ENCODE assay signal across 32 cellular contexts in genomic region chr9:133397895-133398294, GRCh38. TPM values are rescaled to one million over a fixed set of nuclear protein-coding genes. Genes with fewer than 3 reads are reported as not detected.
"Had no signal": no experiment of that assay in that cellular context is flagged by ENCODE, and none has a peak within 500 bp of the region (broad histone marks: within the 10 kb centered on the region; RNA-seq: fewer than 3 reads in every experiment).

No MANE protein-coding gene starts in this region.

- H3K36me3 ChIP-seq: neural progenitor cell, neutrophil, ovary, prostate gland, thyroid gland, transverse colon, vagina had no signal

- H3K4me1 ChIP-seq: left ventricle myocardium inferior, neural progenitor cell, prostate gland, sigmoid colon, stomach, testis, thyroid gland, transverse colon, upper lobe of left lung, vagina had no signal

- H3K36me3 Mint-ChIP-seq: mesothelial cell of epicardium, naive B cell, natural killer cell, neural progenitor cell had no signal

- H3K4me1 Mint-ChIP-seq: mesothelial cell of epicardium, naive B cell, natural killer cell had no signal

- H3K9me3 ChIP-seq: left ventricle myocardium inferior, neutrophil, ovary, prostate gland, sigmoid colon, spleen, stomach, testis, thyroid gland, transverse colon, upper lobe of left lung, vagina had no signal

- DNase-seq: islet precursor cell; left ventricle myocardium inferior; mesendoderm; naive B cell; natural killer cell; nephron progenitor cell; occipital lobe; ovary; retina; right cardiac atrium; sigmoid colon; small intestine; spleen; stimulated activated CD4-positive, alpha-beta T cell treated with anti-CD3 and anti-CD28 coated beads, Interleukin-1b, Interleukin-23, amount 100 ng/mL, for 48 hours; stimulated activated CD4-positive, alpha-beta T cell treated with anti-CD3 and anti-CD28 coated beads, Interleukin-2, amount 100 ng/mL, for 48 hours; stimulated activated CD4-positive, alpha-beta T cell treated with anti-CD3 and anti-CD28 coated beads, Interleukin-4, amount 100 ng/mL, for 4 hours; stimulated activated CD8-positive, alpha-beta memory T cell treated with anti-CD3 and anti-CD28 coated beads, Interleukin-4, amount 100 ng/mL, for 48 hours; stimulated activated naive B cell treated with anti-CD40 and anti-IgM and Interleukin-4, amounts not matched to agents 10 μg/mL and 1 μg/mL and 100 μg/mL, for 72 hours; stimulated activated naive CD8-positive, alpha-beta T cell treated with anti-CD3 and anti-CD28 coated beads, Interleukin-15, Interleukin-2, amounts not matched to agents 100 U/mL and 50 U/mL, for 24 hours; stomach; testis; thyroid gland; transverse colon; upper lobe of left lung had no signal

- H3K27ac Mint-ChIP-seq: mesothelial cell of epicardium; naive B cell; natural killer cell; nephron progenitor cell; neural progenitor cell; stimulated activated naive B cell treated with anti-CD40 and anti-IgM and Interleukin-4, amounts not matched to agents 10 μg/mL and 1 μg/mL and 100 μg/mL, for 72 hours had no signal

- H3K9me3 Mint-ChIP-seq: mesothelial cell of epicardium; natural killer cell; nephron progenitor cell; neural progenitor cell; stimulated activated naive B cell treated with anti-CD40 and anti-IgM and Interleukin-4, amounts not matched to agents 10 μg/mL and 1 μg/mL and 100 μg/mL, for 72 hours had no signal

- H2AFZ ChIP-seq: hepatocyte, neural progenitor cell had no signal

- H3K4me3 ChIP-seq: hepatocyte, left ventricle myocardium inferior, lung, neural progenitor cell, ovary, prostate gland, sigmoid colon, spleen, stomach, testis, thyroid gland, transverse colon, upper lobe of left lung, vagina had no signal

- H3K4me2 ChIP-seq: hepatocyte, neural progenitor cell had no signal

- H3K27ac ChIP-seq: hepatocyte, left ventricle myocardium inferior, neural progenitor cell, neutrophil, ovary, prostate gland, sigmoid colon, spleen, stomach, testis, thyroid gland, transverse colon, upper lobe of left lung, vagina had no signal

- H3K79me2 ChIP-seq: hepatocyte had no signal

- H3K4me3 Mint-ChIP-seq: mesothelial cell of epicardium; natural killer cell; nephron progenitor cell; neural progenitor cell; stimulated activated naive B cell treated with anti-CD40 and anti-IgM and Interleukin-4, amounts not matched to agents 10 μg/mL and 1 μg/mL and 100 μg/mL, for 72 hours had no signal

- H3K9ac ChIP-seq: neural progenitor cell had no signal

- FAIRE-seq: small intestine had no signal

- ATAC-seq: natural killer cell; right cardiac atrium; stimulated activated naive B cell treated with anti-CD40 and anti-IgM and Interleukin-4, amounts not matched to agents 10 μg/mL and 1 μg/mL and 100 μg/mL, for 72 hours; stimulated activated naive CD8-positive, alpha-beta T cell treated with anti-CD3 and anti-CD28 coated beads, Interleukin-15, Interleukin-2, amounts not matched to agents 100 U/mL and 50 U/mL, for 24 hours had no signal

- H3K27me3 ChIP-seq: hepatocyte, ovary, testis, thyroid gland, upper lobe of left lung, vagina had no signal

RNA-seq across cellular contexts. Expression of gene STKLD1, which starts 21.7 kb away (rescaled TPM):
- total RNA-seq: kidney epithelial cell, left ventricle myocardium inferior, stomach, vagina had no signal
